19 cellular contexts compared by ENCODE assay signal in the genomic region with DNA sequence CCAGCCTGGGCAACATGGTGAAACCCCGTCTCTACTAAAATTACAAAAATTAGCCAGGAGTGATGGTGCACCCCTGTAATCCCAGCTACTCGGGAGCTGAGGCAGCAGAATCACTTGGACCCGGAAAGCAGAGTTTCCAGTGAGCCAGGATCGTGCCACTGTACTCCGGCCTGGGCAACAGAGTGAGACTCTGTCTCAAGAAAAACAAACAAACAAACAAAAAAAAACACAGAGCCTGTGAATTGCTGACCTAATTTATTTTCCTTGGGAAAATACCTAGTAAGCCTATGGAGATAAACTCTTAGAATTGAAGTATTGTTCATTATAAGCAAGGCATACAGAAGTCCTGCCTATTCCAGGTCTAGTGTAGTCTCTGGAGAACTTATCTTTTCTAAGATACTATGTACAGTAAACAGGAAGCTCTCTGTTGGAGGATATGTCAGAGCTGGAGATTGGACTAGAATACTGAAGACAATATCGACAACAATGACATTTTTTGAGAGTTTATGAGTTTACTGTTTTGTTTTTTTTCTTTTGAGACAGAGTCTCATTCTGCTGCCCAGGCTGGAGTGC. TPM values are rescaled to one million over a fixed set of nuclear protein-coding genes. Genes with fewer than 3 reads are reported as not detected.
DNase-seq lines count a peak whose midpoint lies in the region; ATAC-seq, FAIRE-seq and TF ChIP-seq lines count a peak whose summit lies in the region.
"Had no signal": no experiment of that assay in that cellular context is flagged by ENCODE, and none has a peak within 500 bp of the region (broad histone marks: within the 10 kb centered on the region; RNA-seq: fewer than 3 reads in every experiment).

No MANE protein-coding gene starts in this region.

- H3K4me2 ChIP-seq in HepG2 (ENCODE audit: low read depth, low read length): no peak overlapping the region

- BruUV-seq in HepG2 (replicated peaks; lab: Mats Ljungman, UMichigan): no TSS peak

- H3K36me3 ChIP-seq in right lobe of liver: peaks cover 0 to 6% (median 0%) of the 10 kb centered on the region in 4 donors
- H3K36me3 ChIP-seq in HepG2 (replicated peaks in 1 of 2; ENCODE audit: control insufficient read depth in 1 of 2, insufficient read depth in 2 of 2, low read length in 2 of 2): peaks cover 2 to 39% of the 10 kb centered on the region in 2 experiments; a peak in 3 of 5 replicates
- H3K36me3 ChIP-seq in endodermal cell (ENCODE audit: control insufficient read depth, insufficient read depth, low read length): peaks cover 48% of the 10 kb centered on the region
- H3K36me3 ChIP-seq in naive thymus-derived CD4-positive, alpha-beta T cell (ENCODE audit: control insufficient read depth in 2 of 3, insufficient read depth in 3 of 3, low read length in 3 of 3): peaks cover 0 to 9% (median 0%) of the 10 kb centered on the region in 3 experiments
- H3K36me3 ChIP-seq: vagina had no signal

- H4K20me1 ChIP-seq in HepG2 (ENCODE audit: insufficient read depth, low read length): peaks cover 64% of the 10 kb centered on the region

- DNase-seq in right lobe of liver (no peak), HepG2 (ENCODE audit: low spot score) (no peak), endodermal cell (no peak), GM19240 (ENCODE audit: insufficient read length, low spot score) (no peak), NAMALWA (ENCODE audit: low spot score) (no peak), SKM-1 treated with dmso at 0.1 percent for 144 hours (lab: John Stamatoyannopoulos, UW; ENCODE audit: unreplicated experiment) (no peak)
- no peak for DNase-seq in naive thymus-derived CD4-positive, alpha-beta T cell
- DNase-seq in stimulated activated CD4-positive, alpha-beta T cell treated with anti-CD3 and anti-CD28 coated beads, Interleukin-4, amount 100 ng/mL, for 4 hours: no peak
- DNase-seq: activated CD8-positive, alpha-beta memory T cell treated with anti-CD3 and anti-CD28 coated beads for 24 hours; activated gamma-delta T cell treated with Interleukin-2 at 50 U/mL for 16 hours; kidney; NCI-H1105 treated with DMSO at 0.1 percent for 48 hours; NCI-H2171; PC-3; posterior cingulate gyrus; stimulated activated CD4-positive, alpha-beta T cell treated with anti-CD3 and anti-CD28 coated beads, Interleukin-12 subunit alpha, Interleukin-12 subunit beta, amount 100 ng/mL, for 4 hours; stimulated activated naive CD4-positive, alpha-beta T cell treated with Interleukin-2 at 50 U/mL for 16 hours had no signal

- TF ChIP-seq RAD21 in HepG2 (CRISPR knock-in tag; IDR thresholded peaks at IDR 0.05): no peak

- H3K4me3 ChIP-seq in right lobe of liver: no peak overlapping the region
- no peak overlapping the region for H3K4me3 ChIP-seq in HepG2 (replicated peaks in 1 of 3; ENCODE audit: insufficient read depth in 1 of 3, low read depth in 2 of 3, low read length in 3 of 3)
- no peak overlapping the region for H3K4me3 ChIP-seq in endodermal cell (ENCODE audit: low read length)
- H3K4me3 ChIP-seq in naive thymus-derived CD4-positive, alpha-beta T cell (ENCODE audit: low read length): no peak overlapping the region
- H3K4me3 ChIP-seq: vagina had no signal

- TF ChIP-seq POLR2A in right lobe of liver (IDR thresholded peaks at IDR 0.05) (no peak), HepG2 (IDR thresholded peaks at IDR 0.05; ENCODE audit: insufficient read depth in 1 of 2, low read depth in 2 of 2, low read length in 2 of 2) (no peak)

- no peak for FAIRE-seq in HepG2 (lab: Jason Lieb, UNC)
- FAIRE-seq: kidney had no signal

- TF ChIP-seq EP300 in HepG2 (IDR thresholded peaks at IDR 0.05; ENCODE audit: low read depth in 2 of 2, low read length in 2 of 2) (no peak), HepG2 (CRISPR knock-in tag; IDR thresholded peaks at IDR 0.05; ENCODE audit: borderline replicate concordance) (no peak)

- no peak overlapping the region for H2AFZ ChIP-seq in HepG2 (ENCODE audit: low read length)

- intact Hi-C loops in right lobe of liver (cut with DNase I) (no loop called here), HepG2 (cut with micrococcal nuclease; ENCODE audit: unreplicated experiment) (no loop called here)
- intact Hi-C loops in naive thymus-derived CD4-positive, alpha-beta T cell (cut with micrococcal nuclease): loop anchor here in 1 of 2 donors (1.0 to 2.0 kb wide), 2 partner anchors 11 to 16 kb away; a partner anchor contains a TSS

- ATAC-seq in right lobe of liver (peak; percentile 72 to 92 (median 74)), HepG2 (no peak; the same call in 2 of the 3 replicates)
- ATAC-seq in naive thymus-derived CD4-positive, alpha-beta T cell: no peak
- ATAC-seq: PC-3 had no signal

- peak overlapping the region; percentile 33 to 57 (median 34) for H3K27ac ChIP-seq in right lobe of liver
- no peak overlapping the region for H3K27ac ChIP-seq in HepG2 (ENCODE audit: extremely low read length, insufficient read depth, low read length)
- H3K27ac ChIP-seq in endodermal cell (ENCODE audit: low read depth, low read length): no peak overlapping the region
- peak overlapping the region; percentile 6 for H3K27ac ChIP-seq in naive thymus-derived CD4-positive, alpha-beta T cell (ENCODE audit: low read depth, low read length)
- H3K27ac ChIP-seq: vagina had no signal

- WGBS in right lobe of liver (ENCODE audit: insufficient coverage, low coverage, low lambda C conversion rate, missing lambda C conversion rate): 15% methylated on average over 6 of the region's 6 CpGs
- 89% methylated on average over 6 of the region's 6 CpGs for WGBS in HepG2 (ENCODE audit: low lambda C conversion rate)
- WGBS in endodermal cell (ENCODE audit: insufficient coverage in 1 of 2, insufficient read length in 1 of 2), 2 experiments: 95% methylated on average over 6 of the region's 6 CpGs

- H3K9me3 ChIP-seq in right lobe of liver (no peaks in the 10 kb centered on the region), HepG2 (ENCODE audit: low read length) (no peaks in the 10 kb centered on the region), endodermal cell (ENCODE audit: control insufficient read depth, low read length) (no peaks in the 10 kb centered on the region)
- H3K9me3 ChIP-seq in naive thymus-derived CD4-positive, alpha-beta T cell (ENCODE audit: control insufficient read depth in 2 of 3, low read length in 3 of 3): no peaks in the 10 kb centered on the region
- H3K9me3 ChIP-seq: vagina had no signal

- H3K4me1 ChIP-seq in right lobe of liver: peaks cover 0 to 28% (median 7%) of the 10 kb centered on the region in 4 donors
- peaks cover 21% of the 10 kb centered on the region for H3K4me1 ChIP-seq in HepG2 (ENCODE audit: insufficient read depth, low read length)
- no peaks in the 10 kb centered on the region for H3K4me1 ChIP-seq in endodermal cell (ENCODE audit: control insufficient read depth, insufficient read depth, low read length)
- peaks cover 0 to 14% of the 10 kb centered on the region in 2 donors for H3K4me1 ChIP-seq in naive thymus-derived CD4-positive, alpha-beta T cell (ENCODE audit: control insufficient read depth in 2 of 2, insufficient read depth in 2 of 2, low read length in 2 of 2)

- H3K9ac ChIP-seq in HepG2 (ENCODE audit: insufficient read depth, low read depth, low read length): no peak overlapping the region
- H3K9ac ChIP-seq in endodermal cell (ENCODE audit: extremely low read depth, low read length, poor library complexity, severe bottlenecking): no peak overlapping the region

- peaks cover 6% of the 10 kb centered on the region for H3K4me1 Mint-ChIP-seq in endodermal cell
- H3K4me1 Mint-ChIP-seq in naive thymus-derived CD4-positive, alpha-beta T cell: peaks cover 6 to 75% (median 39%) of the 10 kb centered on the region in 7 donors

- CTCF ChIA-PET in HepG2 (lab: Yijun Ruan, JAX; ENCODE audit: low intra/inter-chr PET ratio, low total read pairs): no interaction called here
- CTCF ChIA-PET in naive thymus-derived CD4-positive, alpha-beta T cell (lab: Charles Lee): no interaction called here

- no peaks in the 10 kb centered on the region for H3K9me3 Mint-ChIP-seq in endodermal cell
- no peaks in the 10 kb centered on the region for H3K9me3 Mint-ChIP-seq in naive thymus-derived CD4-positive, alpha-beta T cell
- H3K9me3 Mint-ChIP-seq: dendritic cell treated with granulocyte-macrophage colony-stimulating factor and Interleukin-4, amounts not matched to agents 40 ng/mL and 50 ng/mL, for 4 days had no signal

- no peaks in the 10 kb centered on the region for H3K27me3 Mint-ChIP-seq in endodermal cell (ENCODE audit: insufficient read depth)
- H3K27me3 Mint-ChIP-seq in naive thymus-derived CD4-positive, alpha-beta T cell: no peaks in the 10 kb centered on the region
- H3K27me3 Mint-ChIP-seq: dendritic cell treated with granulocyte-macrophage colony-stimulating factor and Interleukin-4, amounts not matched to agents 40 ng/mL and 50 ng/mL, for 4 days had no signal

- TF ChIP-seq CTCF in right lobe of liver (IDR thresholded peaks at IDR 0.05) (no peak), HepG2 (CRISPR knock-in tag; IDR thresholded peaks at IDR 0.05) (no peak), endodermal cell (conservative IDR thresholded peaks at IDR 0.05) (no peak)

- peak overlapping the region; percentile 55 for H3K27ac Mint-ChIP-seq in endodermal cell
- H3K27ac Mint-ChIP-seq in naive thymus-derived CD4-positive, alpha-beta T cell: peak overlapping the region in 3 of 9 donors; percentile 28 to 59 (median 41)
- H3K27ac Mint-ChIP-seq: dendritic cell treated with granulocyte-macrophage colony-stimulating factor and Interleukin-4, amounts not matched to agents 40 ng/mL and 50 ng/mL, for 4 days had no signal

- peaks cover 95% of the 10 kb centered on the region for H3K79me2 ChIP-seq in HepG2 (ENCODE audit: insufficient read depth, low read length)

- in situ Hi-C loops in HepG2 (cut with HindIII; ENCODE audit: extremely low pct_ligation_motif_present, low pct_unique_long_range_greater_than_20kb): no loop called here

- no peak overlapping the region for H3K4me3 Mint-ChIP-seq in endodermal cell
- no peak overlapping the region for H3K4me3 Mint-ChIP-seq in naive thymus-derived CD4-positive, alpha-beta T cell
- H3K4me3 Mint-ChIP-seq: dendritic cell treated with granulocyte-macrophage colony-stimulating factor and Interleukin-4, amounts not matched to agents 40 ng/mL and 50 ng/mL, for 4 days had no signal

- H3K27me3 ChIP-seq in right lobe of liver: no peaks in the 10 kb centered on the region
- no peaks in the 10 kb centered on the region for H3K27me3 ChIP-seq in HepG2 (ENCODE audit: control insufficient read depth in 1 of 2, insufficient read depth in 2 of 2, low read length in 2 of 2)
- H3K27me3 ChIP-seq in endodermal cell (ENCODE audit: control insufficient read depth, insufficient read depth, low read length, poor library complexity, severe bottlenecking): no peaks in the 10 kb centered on the region
- H3K27me3 ChIP-seq in naive thymus-derived CD4-positive, alpha-beta T cell (ENCODE audit: control insufficient read depth in 2 of 2, insufficient read depth in 2 of 2, low read length in 2 of 2): no peaks in the 10 kb centered on the region
- H3K27me3 ChIP-seq: vagina had no signal

- peaks cover 50% of the 10 kb centered on the region for H3K36me3 Mint-ChIP-seq in endodermal cell (ENCODE audit: low read depth)
- peaks cover 0 to 7% (median 0%) of the 10 kb centered on the region in 5 donors for H3K36me3 Mint-ChIP-seq in naive thymus-derived CD4-positive, alpha-beta T cell

- POLR2A ChIA-PET in HepG2 (lab: Yijun Ruan, JAX): no interaction called here
- POLR2A ChIA-PET in naive thymus-derived CD4-positive, alpha-beta T cell (lab: Charles Lee): interaction anchor here (0.8 kb wide), 1 partner anchor 14 kb away, joined by 3 read pairs; no protein-coding TSS in a partner anchor

RNA-seq across cellular contexts. Expression of a gene that starts 14.9 kb away (rescaled TPM):
- 100 to 1,000 TPM in 2 of 6 experiments, 10 to 100 TPM in 4; 59.0 to 116 (median 90.9) TPM for total RNA-seq in right lobe of liver
- total RNA-seq in HepG2 (2016; rRNA removed; fragmentation: Illumina TruSeq; extraction: Trizol): 120 and 125 TPM in 2 replicates
- total RNA-seq in HepG2 (2016; cell fraction: cytosol; rRNA removed; fragmentation: Illumina TruSeq; extraction: Trizol; ENCODE audit: low read depth): 37.3 and 58.3 TPM in 2 replicates
- total RNA-seq in HepG2 (2016; cell fraction: insoluble cytoplasmic fraction; rRNA removed; fragmentation: Illumina TruSeq; extraction: Trizol): 103 and 117 TPM in 2 replicates
- total RNA-seq in HepG2 (2016; cell fraction: membrane; rRNA removed; fragmentation: Illumina TruSeq; extraction: Trizol): 54.3 and 54.7 TPM in 2 replicates
- 134 and 149 TPM in 2 replicates for total RNA-seq in HepG2 (2016; cell fraction: nucleus; rRNA removed; fragmentation: Illumina TruSeq; extraction: Trizol)
- polyA plus RNA-seq in HepG2 (2011; rRNA removed): 53.1 and 74.6 TPM in 2 replicates
- 16.3 and 16.6 TPM in 2 replicates for polyA plus RNA-seq in HepG2 (2011; cell fraction: cytosol; rRNA removed)
- 287 and 329 TPM in 2 replicates for polyA plus RNA-seq in HepG2 (2011; cell fraction: nucleus; rRNA removed)
- 103 and 123 TPM in 2 replicates for polyA plus RNA-seq in HepG2 (2012)
- 4.7 and 5.5 TPM in 2 replicates for polyA plus RNA-seq in HepG2 (2016; cell fraction: cytosol; fragmentation: Illumina TruSeq; extraction: Trizol; ENCODE audit: low read depth)
- 82.1 and 105 TPM in 2 replicates for polyA plus RNA-seq in HepG2 (2016; cell fraction: insoluble cytoplasmic fraction; fragmentation: Illumina TruSeq; extraction: Trizol; ENCODE audit: low read depth)
- 9.2 and 14.0 TPM in 2 replicates for polyA plus RNA-seq in HepG2 (2016; cell fraction: membrane; fragmentation: Illumina TruSeq; extraction: Trizol; ENCODE audit: low read depth)
- 246 and 264 TPM in 2 replicates for polyA plus RNA-seq in HepG2 (2016; cell fraction: nucleus; fragmentation: Illumina TruSeq; extraction: Trizol; ENCODE audit: insufficient read depth, low read depth)
- polyA minus RNA-seq in HepG2 (2011; rRNA and poly(A)+ RNA removed; ENCODE audit: low replicate concordance): 39.7 and 41.1 TPM in 2 replicates
- 41.3 and 45.4 TPM in 2 replicates for polyA minus RNA-seq in HepG2 (2011; cell fraction: cytosol; rRNA and poly(A)+ RNA removed)
- 206 and 208 TPM in 2 replicates for polyA minus RNA-seq in HepG2 (2011; cell fraction: nucleus; rRNA and poly(A)+ RNA removed)
- total RNA-seq in endodermal cell: 100 to 1,000 TPM; 391 to 519 TPM
- 303 TPM for polyA plus RNA-seq in endodermal cell (2013, experiment 1 of 2)
- 266 TPM for polyA plus RNA-seq in endodermal cell (2013, experiment 2 of 2)
- total RNA-seq in naive thymus-derived CD4-positive, alpha-beta T cell: 100 to 1,000 TPM; 135 to 177 (median 167) TPM
- polyA plus RNA-seq in naive thymus-derived CD4-positive, alpha-beta T cell: 10 to 100 TPM; 51.1 to 65.4 TPM

Comparison
In these comparisons a context has a peak if more than half of its experiments do, and no peak if none do; other contexts are left out.
1. ATAC-seq: peak in right lobe of liver (4 of 4); none in HepG2 (single experiment) and naive thymus-derived CD4-positive, alpha-beta T cell (single experiment).
2. H3K27ac ChIP-seq: peak in right lobe of liver (3 of 3) and naive thymus-derived CD4-positive, alpha-beta T cell (single experiment); none in HepG2 (single experiment) and endodermal cell (single experiment).